Comparison of ENCODE assay signal across 8 cellular contexts in the genomic region with DNA sequence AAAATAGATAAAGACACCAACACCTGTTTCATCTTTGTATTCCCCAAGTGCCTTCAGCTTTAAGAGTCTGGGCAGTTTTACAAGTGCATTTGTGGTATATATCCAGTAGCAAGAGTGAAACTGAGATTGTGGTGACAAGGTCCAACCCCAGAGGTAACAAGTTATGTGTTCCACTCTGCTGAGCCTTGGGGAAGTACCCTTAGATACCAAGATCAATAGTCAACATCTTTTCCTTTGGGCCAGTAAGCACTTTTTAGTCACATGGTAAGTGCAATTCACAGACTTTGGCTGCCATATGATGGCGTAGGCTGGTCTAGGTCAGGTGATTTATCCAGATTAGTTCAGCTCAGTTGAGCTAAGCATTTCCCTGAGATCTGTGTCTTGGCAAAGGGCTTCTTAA. TPM values are rescaled to one million over a fixed set of nuclear protein-coding genes. Genes with fewer than 3 reads are reported as not detected.
A peak's percentile ranks its signal among the peaks of the same experiment; 100 is the strongest.
DNase-seq lines count a peak whose midpoint lies in the region; ATAC-seq lines count a peak whose summit lies in the region.
"Not testable (repeated sequence)": the region's sequence is repeated elsewhere in the genome, so short reads cannot be mapped to it uniquely, and the experiment has no call there.

No MANE protein-coding gene starts in this region.

- intact Hi-C loops in Right ventricle myocardium inferior (cut with DNase I), result not testable (repeated sequence)

- H3K27me3 Mint-ChIP-seq in activated T-cell treated with anti-CD3 and anti-CD28 coated beads, Interleukin-2, amount 50 U/mL, for 4 hours (ENCODE audit: low read depth), result not testable (repeated sequence)

- peak; percentile 91 for ATAC-seq in GM18870 (IDR thresholded peaks at IDR 0.05; ENCODE audit: unreplicated experiment)
- ATAC-seq in GM21529 (IDR thresholded peaks at IDR 0.05; ENCODE audit: unreplicated experiment), result peak; percentile 90
- peak; percentile 82 for ATAC-seq in HG03064 (IDR thresholded peaks at IDR 0.05; ENCODE audit: low read depth, unreplicated experiment)
- peak; percentile 88 to 89 for ATAC-seq in activated T-cell treated with anti-CD3 and anti-CD28 coated beads, Interleukin-2, amount 50 U/mL, for 4 hours
- peak; percentile 56 for ATAC-seq in Right ventricle myocardium inferior

- H3K4me3 ChIP-seq in BLaER1 treated with 17β-estradiol and CSF1 and Interleukin-3, amounts not matched to agents 10 nM and 100 nM, result not testable (repeated sequence)

- H3K27me3 ChIP-seq in BLaER1 treated with 17β-estradiol and CSF1 and Interleukin-3, amounts not matched to agents 10 nM and 100 nM, result not testable (repeated sequence)

- peaks cover 24% of the 10 kb centered on the region for H3K4me1 Mint-ChIP-seq in activated T-cell treated with anti-CD3 and anti-CD28 coated beads, Interleukin-2, amount 50 U/mL, for 4 hours (ENCODE audit: low read depth)

- not testable (repeated sequence) for H3K4me3 Mint-ChIP-seq in activated T-cell treated with anti-CD3 and anti-CD28 coated beads, Interleukin-2, amount 50 U/mL, for 4 hours

- H3K36me3 Mint-ChIP-seq in activated T-cell treated with anti-CD3 and anti-CD28 coated beads, Interleukin-2, amount 50 U/mL, for 4 hours (ENCODE audit: insufficient read depth), result not testable (repeated sequence)

- DNase-seq in M059J (ENCODE audit: low read depth) (peak; percentile 12), pons (ENCODE audit: low spot score) (peak; percentile 31)
- not testable (repeated sequence) for DNase-seq in activated T-cell treated with anti-CD3 and anti-CD28 coated beads, Interleukin-2, amount 50 U/mL, for 4 hours; Right ventricle myocardium inferior (ENCODE audit: missing footprints)

- H3K4me1 ChIP-seq in BLaER1 treated with 17β-estradiol and CSF1 and Interleukin-3, amounts not matched to agents 10 nM and 100 nM, result peaks cover 12 to 99% (median 30%) of the 10 kb centered on the region in 10 experiments

- H3K9me3 ChIP-seq in BLaER1 treated with 17β-estradiol and CSF1 and Interleukin-3, amounts not matched to agents 10 nM and 100 nM (replicated peaks in 1 of 11), result not testable (repeated sequence)

- H3K36me3 ChIP-seq in BLaER1 treated with 17β-estradiol and CSF1 and Interleukin-3, amounts not matched to agents 10 nM and 100 nM, result not testable (repeated sequence)

- peak overlapping the region; percentile 6 to 94 (median 40); a peak in 19 of 22 replicates for H3K4me2 ChIP-seq in BLaER1 treated with 17β-estradiol and CSF1 and Interleukin-3, amounts not matched to agents 10 nM and 100 nM

- not testable (repeated sequence) for H3K9me3 Mint-ChIP-seq in activated T-cell treated with anti-CD3 and anti-CD28 coated beads, Interleukin-2, amount 50 U/mL, for 4 hours

- H4K20me1 ChIP-seq in BLaER1 treated with 17β-estradiol and CSF1 and Interleukin-3, amounts not matched to agents 10 nM and 100 nM, result not testable (repeated sequence)

- peak overlapping the region in 4 of 11 experiments; percentile 37 to 99 (median 94); a peak in 6 of 22 replicates for H3K27ac ChIP-seq in BLaER1 treated with 17β-estradiol and CSF1 and Interleukin-3, amounts not matched to agents 10 nM and 100 nM

- peak overlapping the region in 3 of 11 experiments; percentile 52 to 88 (median 87); a peak in 7 of 22 replicates for H3K9ac ChIP-seq in BLaER1 treated with 17β-estradiol and CSF1 and Interleukin-3, amounts not matched to agents 10 nM and 100 nM

RNA-seq across cellular contexts. Expression of gene LGMN, which starts 19.8 kb away (rescaled TPM):
- total RNA-seq in M059J (2014; rRNA removed; shearing (Covaris generic)), result 56.7 and 62.0 TPM in 2 replicates
- 1 to 10 TPM; 2.9 to 4.8 (median 3.3) TPM for total RNA-seq in activated T-cell treated with anti-CD3 and anti-CD28 coated beads, Interleukin-2, amount 50 U/mL, for 4 hours
- total RNA-seq in Right ventricle myocardium inferior, result 122 TPM

RNA-seq across cellular contexts. Expression of gene GOLGA5, which starts 25.9 kb away (rescaled TPM):
- total RNA-seq in M059J (2014; rRNA removed; shearing (Covaris generic)), result 36.6 and 36.7 TPM in 2 replicates
- 10 to 100 TPM; 12.8 to 16.5 (median 16.4) TPM for total RNA-seq in activated T-cell treated with anti-CD3 and anti-CD28 coated beads, Interleukin-2, amount 50 U/mL, for 4 hours
- 18.9 TPM for total RNA-seq in Right ventricle myocardium inferior
